9 cellular contexts compared by ENCODE assay signal in the genomic region with DNA sequence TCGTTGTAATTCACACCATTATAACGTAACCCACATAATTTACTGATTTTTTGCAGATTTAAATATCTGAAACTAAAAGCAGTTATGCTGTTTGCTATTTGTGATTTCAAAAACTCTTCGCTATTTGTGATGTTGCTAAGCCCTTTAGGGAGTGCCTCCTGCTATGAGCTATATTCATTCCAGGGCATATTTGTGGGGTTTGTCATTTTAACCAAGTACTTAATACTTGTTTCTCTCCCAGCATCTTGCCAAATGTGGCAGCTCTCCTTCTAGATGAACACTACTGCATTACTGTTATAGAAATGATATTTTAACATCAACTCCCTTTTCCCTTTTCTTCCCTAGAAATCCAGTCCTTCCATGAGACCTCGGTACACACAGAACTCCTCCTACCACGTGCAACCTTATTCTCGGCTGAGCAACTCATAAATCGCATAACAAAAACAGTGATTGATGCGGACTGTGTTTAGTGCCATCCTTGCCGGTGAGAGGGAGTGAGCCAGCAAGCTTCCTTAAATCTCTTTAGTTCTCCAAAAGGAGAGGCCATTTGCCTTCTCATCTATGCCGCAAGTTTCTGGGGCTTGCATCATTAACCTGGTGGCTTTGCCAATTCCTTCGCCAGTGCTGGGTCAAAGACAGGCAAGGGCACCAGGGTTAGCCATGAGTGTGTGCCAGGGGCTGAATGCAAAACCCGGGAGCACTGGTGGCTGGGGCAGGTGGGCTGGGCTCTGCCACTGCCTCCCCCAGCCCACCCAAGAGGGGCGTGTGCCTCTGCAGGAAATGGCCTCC. TPM values are rescaled to one million over a fixed set of nuclear protein-coding genes. Genes with fewer than 3 reads are reported as not detected.
DNase-seq lines count a peak whose midpoint lies in the region; ATAC-seq, FAIRE-seq and TF ChIP-seq lines count a peak whose summit lies in the region.
"Had no signal": no experiment of that assay in that cellular context is flagged by ENCODE, and none has a peak within 500 bp of the region (broad histone marks: within the 10 kb centered on the region; RNA-seq: fewer than 3 reads in every experiment).

No MANE protein-coding gene starts in this region.

- no peak overlapping the region for H3K4me3 ChIP-seq in H1 (ENCODE audit: extremely low read depth in 1 of 4, insufficient read depth in 2 of 4, low read depth in 3 of 4, low read length in 4 of 4)
- H3K4me3 ChIP-seq in neutrophil (ENCODE audit: low read depth in 1 of 2, low read length in 1 of 2): no peak overlapping the region
- H3K4me3 ChIP-seq: heart right ventricle had no signal

- H2BK120ac ChIP-seq in H1 (replicated peaks; ENCODE audit: low read depth, low read length): no peak overlapping the region

- TF ChIP-seq RAD21 in H1 (IDR thresholded peaks at IDR 0.05 in 1 of 2, conservative IDR thresholded peaks at IDR 0.05 in 1 of 2; ENCODE audit: low read depth in 2 of 2, low read length in 2 of 2): no peak

- no peaks in the 10 kb centered on the region for H3K4me1 Mint-ChIP-seq in activated CD4-positive, alpha-beta memory T cell treated with anti-CD3 and anti-CD28 coated beads for 36 hours (ENCODE audit: low read depth)

- no peak overlapping the region for H2BK15ac ChIP-seq in H1 (ENCODE audit: low read length)

- intact Hi-C loops in activated CD4-positive, alpha-beta memory T cell treated with anti-CD3 and anti-CD28 coated beads for 36 hours (cut with micrococcal nuclease): no loop called here

- no peaks in the 10 kb centered on the region for H3K23me2 ChIP-seq in H1 (ENCODE audit: low read depth, low read length)

- TF ChIP-seq CTCF in H1 (IDR thresholded peaks at IDR 0.05; ENCODE audit: control extremely low read depth in 1 of 3, insufficient read depth in 1 of 3, low read depth in 1 of 3, low read length in 3 of 3) (no peak), neutrophil (IDR thresholded peaks at IDR 0.05) (no peak)

- POLR2A ChIA-PET in H1 (lab: Charles Lee; ENCODE audit: partially characterized antibody): interaction anchor here (1.2 kb wide), 1 partner anchor 8 kb away, joined by 3 read pairs; no protein-coding TSS in a partner anchor
- POLR2A ChIA-PET in activated CD4-positive, alpha-beta memory T cell treated with anti-CD3 and anti-CD28 coated beads for 36 hours (lab: Charles Lee): no interaction called here

- no peak overlapping the region; the same call in 1 of the 2 replicates for H2AK5ac ChIP-seq in H1 (ENCODE audit: low read depth, low read length)

- no peaks in the 10 kb centered on the region for H3K36me3 ChIP-seq in H1 (ENCODE audit: control insufficient read depth in 2 of 4, insufficient read depth in 4 of 4, low read length in 3 of 4)
- no peaks in the 10 kb centered on the region for H3K36me3 ChIP-seq in neutrophil
- H3K36me3 ChIP-seq: heart right ventricle had no signal

- no peak overlapping the region for H3K27ac Mint-ChIP-seq in activated CD4-positive, alpha-beta memory T cell treated with anti-CD3 and anti-CD28 coated beads for 36 hours

- no peaks in the 10 kb centered on the region for H3K9me3 Mint-ChIP-seq in activated CD4-positive, alpha-beta memory T cell treated with anti-CD3 and anti-CD28 coated beads for 36 hours

- H2AFZ ChIP-seq in H1 (ENCODE audit: low read length): no peak overlapping the region

- H3K14ac ChIP-seq in H1 (ENCODE audit: insufficient read length): no peak overlapping the region

- no peak overlapping the region for H3K4me3 Mint-ChIP-seq in activated CD4-positive, alpha-beta memory T cell treated with anti-CD3 and anti-CD28 coated beads for 36 hours

- no peak overlapping the region for H3K4ac ChIP-seq in H1 (replicated peaks; ENCODE audit: insufficient read length, low read depth, low read length)

- no peak overlapping the region for H2BK20ac ChIP-seq in H1 (ENCODE audit: low read length)

- no peak for TF ChIP-seq POLR2A in H1 (IDR thresholded peaks at IDR 0.05; ENCODE audit: control extremely low read depth in 1 of 2, low read depth in 2 of 2, low read length in 2 of 2)

- no peak for FAIRE-seq in H1 (lab: Jason Lieb, UNC)

- no peak overlapping the region for H4K91ac ChIP-seq in H1 (replicated peaks; ENCODE audit: insufficient read length, low read length)

- H3K36me3 Mint-ChIP-seq in activated CD4-positive, alpha-beta memory T cell treated with anti-CD3 and anti-CD28 coated beads for 36 hours: no peaks in the 10 kb centered on the region

- H3K23ac ChIP-seq in H1 (ENCODE audit: insufficient read length): no peak overlapping the region

- 75% methylated on average over 13 of the region's 13 CpGs; no CpG with 5 or more reads in 1 of the 2 experiments for WGBS in H1 (ENCODE audit: extremely low coverage in 1 of 2, insufficient coverage in 1 of 2, insufficient read length in 1 of 2, insufficient replicate concordance in 2 of 2, low coverage in 1 of 2, low lambda C conversion rate in 2 of 2, missing lambda C conversion rate in 1 of 2), 2 experiments

- no peak overlapping the region for H3K4me2 ChIP-seq in H1 (ENCODE audit: insufficient read depth in 1 of 2, low read depth in 2 of 2, low read length in 2 of 2)

- no peaks in the 10 kb centered on the region for H3K79me2 ChIP-seq in H1 (ENCODE audit: control insufficient read depth in 1 of 2, insufficient read depth in 2 of 2, low read length in 2 of 2)

- H4K8ac ChIP-seq in H1 (ENCODE audit: extremely low read depth, insufficient read depth, low read length): no peak overlapping the region

- peak; percentile 90 for DNase-seq in AG08395 (ENCODE audit: low spot score)
- peak; percentile 64 for DNase-seq in NCI-H460 (ENCODE audit: extremely low read depth, low read depth)
- DNase-seq in H1 (ENCODE audit: low read depth in 1 of 2, low spot score in 2 of 2): no peak
- DNase-seq in G401 (ENCODE audit: low spot score): no peak
- DNase-seq in NCI-H2196 (lab: John Stamatoyannopoulos, UW; ENCODE audit: unreplicated experiment): no peak
- DNase-seq in activated CD4-positive, alpha-beta memory T cell treated with anti-CD3 and anti-CD28 coated beads for 36 hours: no peak
- DNase-seq: heart right ventricle had no signal

- no peaks in the 10 kb centered on the region for H3K79me1 ChIP-seq in H1 (ENCODE audit: low read depth, low read length)

- in situ Hi-C loops in G401 (cut with HindIII; ENCODE audit: low sequenced_read_pairs): no loop called here

- no peak overlapping the region for H2BK12ac ChIP-seq in H1 (ENCODE audit: low read depth, low read length)

- H3K4me1 ChIP-seq in H1 (replicated peaks in 1 of 4; ENCODE audit: control insufficient read depth in 3 of 4, insufficient read depth in 4 of 4, low read length in 3 of 4) (no peaks in the 10 kb centered on the region; a peak in 1 of 7 replicates), neutrophil (ENCODE audit: control insufficient read depth in 1 of 2, insufficient read depth in 1 of 2, low read depth in 1 of 2, low read length in 1 of 2) (peaks cover 12 to 13% of the 10 kb centered on the region in 2 experiments)

- no peak for ATAC-seq in HG03521 (IDR thresholded peaks at IDR 0.05; ENCODE audit: unreplicated experiment)

- no peak overlapping the region for H3K18ac ChIP-seq in H1 (ENCODE audit: extremely low read depth, low read length)

- TF ChIP-seq EP300 in H1 (IDR thresholded peaks at IDR 0.05; ENCODE audit: borderline replicate concordance in 1 of 2, low read depth in 2 of 2, low read length in 2 of 2): no peak

- peaks cover 1% of the 10 kb centered on the region for H3K27me3 Mint-ChIP-seq in activated CD4-positive, alpha-beta memory T cell treated with anti-CD3 and anti-CD28 coated beads for 36 hours

- H4K20me1 ChIP-seq in H1 (replicated peaks in 1 of 2; ENCODE audit: control insufficient read depth in 1 of 2, insufficient read depth in 2 of 2, low read length in 2 of 2): peaks cover 0 to 4% of the 10 kb centered on the region in 2 experiments

- CTCF ChIA-PET in H1 (lab: Charles Lee; ENCODE audit: partially characterized antibody): interaction anchor here (0.5 to 1.4 kb wide), 3 partner anchors 10 to 849 kb away, joined by 3 to 5 read pairs (median 3); no protein-coding TSS in a partner anchor
- CTCF ChIA-PET in activated CD4-positive, alpha-beta memory T cell treated with anti-CD3 and anti-CD28 coated beads for 36 hours (lab: Charles Lee): no interaction called here

- H4K5ac ChIP-seq in H1 (ENCODE audit: insufficient read length, low read depth, low read length): no peak overlapping the region

- no peak overlapping the region for H2BK5ac ChIP-seq in H1 (ENCODE audit: low read depth, low read length)

- H3K9ac ChIP-seq in H1 (replicated peaks in 1 of 4; ENCODE audit: extremely low read depth in 1 of 4, low read depth in 3 of 4, low read length in 3 of 4): no peak overlapping the region

- H3K56ac ChIP-seq in H1 (replicated peaks; ENCODE audit: insufficient read length, low read depth, low read length): no peak overlapping the region

- H3K9me3 ChIP-seq in H1 (ENCODE audit: insufficient read depth in 2 of 2, low read depth in 1 of 2, low read length in 1 of 2) (no peaks in the 10 kb centered on the region), neutrophil (no peaks in the 10 kb centered on the region)
- H3K9me3 ChIP-seq: heart right ventricle had no signal

- H3K27me3 ChIP-seq in H1 (replicated peaks in 1 of 4; ENCODE audit: control insufficient read depth in 3 of 4, extremely low read depth in 1 of 4, insufficient read depth in 3 of 4, low read length in 3 of 4) (no peaks in the 10 kb centered on the region), neutrophil (no peaks in the 10 kb centered on the region)
- H3K27me3 ChIP-seq: heart right ventricle had no signal

- H3K27ac ChIP-seq in H1 (ENCODE audit: low read depth, low read length) (no peak overlapping the region), neutrophil (peak overlapping the region; percentile 55)

RNA-seq across cellular contexts. Expression of a gene that starts 33.4 kb away (rescaled TPM):
- 5.2 and 7.8 TPM in 2 replicates for total RNA-seq in NCI-H460 (2014; rRNA removed; shearing (Covaris generic))
- polyA plus RNA-seq in NCI-H460 (2014; cell fraction: nucleus; rRNA removed): 10.4 and 11.5 TPM in 2 replicates
- total RNA-seq in H1 (2021; fragmentation: NEBNext Ultra II Directional; extraction: Animal tissue kit (Norgen Biotek cat#: 25700)): 4.8 and 5.5 TPM in 2 replicates
- polyA plus RNA-seq in H1 (2011; rRNA removed): 5.3 and 5.9 TPM in 2 replicates
- 5.6 TPM for polyA plus RNA-seq in H1 (2011; cell fraction: cytosol; rRNA removed)
- 7.7 TPM for polyA plus RNA-seq in H1 (2011; cell fraction: nucleus; rRNA removed)
- 1.8 to 4.5 TPM (median 3.3 TPM) in 4 replicates for polyA plus RNA-seq in H1 (2012, experiment 1 of 2)
- 3.1 TPM for polyA plus RNA-seq in H1 (2012, experiment 2 of 2)
- 2.8 TPM for polyA plus RNA-seq in H1 (2013, experiment 1 of 2)
- 3.4 TPM for polyA plus RNA-seq in H1 (2013, experiment 2 of 2)
- 5.0 and 6.5 TPM in 2 replicates for polyA minus RNA-seq in H1 (2011; rRNA and poly(A)+ RNA removed)
- polyA minus RNA-seq in H1 (2011; cell fraction: cytosol; rRNA and poly(A)+ RNA removed): 7.0 TPM
- polyA minus RNA-seq in H1 (2011; cell fraction: nucleus; rRNA and poly(A)+ RNA removed): 9.9 TPM
- 3.1 and 4.2 TPM in 2 replicates for total RNA-seq in G401 (2014; rRNA removed; shearing (Covaris generic))
- 1 to 10 TPM; 6.5 to 7.9 TPM for total RNA-seq in activated CD4-positive, alpha-beta memory T cell treated with anti-CD3 and anti-CD28 coated beads for 36 hours

RNA-seq across cellular contexts. Expression of a gene that starts 58.6 kb away (rescaled TPM):
- not detected in 2 replicates for total RNA-seq in NCI-H460 (2014; rRNA removed; shearing (Covaris generic))
- polyA plus RNA-seq in NCI-H460 (2014; cell fraction: nucleus; rRNA removed): not detected in 2 replicates
- total RNA-seq in H1 (2021; fragmentation: NEBNext Ultra II Directional; extraction: Animal tissue kit (Norgen Biotek cat#: 25700)): not detected in 2 replicates
- polyA plus RNA-seq in H1 (2011; rRNA removed): not detected in 2 replicates
- not detected for polyA plus RNA-seq in H1 (2011; cell fraction: cytosol; rRNA removed)
- not detected for polyA plus RNA-seq in H1 (2011; cell fraction: nucleus; rRNA removed)
- not detected in 4 replicates for polyA plus RNA-seq in H1 (2012, experiment 1 of 2)
- not detected for polyA plus RNA-seq in H1 (2012, experiment 2 of 2)
- 0.02 TPM for polyA plus RNA-seq in H1 (2013, experiment 1 of 2)
- polyA plus RNA-seq in H1 (2013, experiment 2 of 2): not detected
- polyA minus RNA-seq in H1 (2011; rRNA and poly(A)+ RNA removed): not detected in 2 replicates
- polyA minus RNA-seq in H1 (2011; cell fraction: cytosol; rRNA and poly(A)+ RNA removed): not detected
- not detected for polyA minus RNA-seq in H1 (2011; cell fraction: nucleus; rRNA and poly(A)+ RNA removed)
- not detected in 2 replicates for total RNA-seq in G401 (2014; rRNA removed; shearing (Covaris generic))
- total RNA-seq in activated CD4-positive, alpha-beta memory T cell treated with anti-CD3 and anti-CD28 coated beads for 36 hours: not detected
- total RNA-seq: heart right ventricle had no signal
- polyA plus RNA-seq: heart right ventricle had no signal

Comparison
In these comparisons a context has a peak if more than half of its experiments do, and no peak if none do; other contexts are left out.
1. DNase-seq: peak in AG08395 (single experiment) and NCI-H460 (single experiment); none in H1 (0 of 2), G401 (single experiment), NCI-H2196 (single experiment) and activated CD4-positive, alpha-beta memory T cell treated with anti-CD3 and anti-CD28 coated beads for 36 hours (single experiment).